8 cellular contexts compared by ENCODE assay signal in genomic region chr2:161586517-161587167, GRCh38. TPM values are rescaled to one million over a fixed set of nuclear protein-coding genes. Genes with fewer than 3 reads are reported as not detected.
A peak's percentile ranks its signal among the peaks of the same experiment; 100 is the strongest.
DNase-seq lines count a peak whose midpoint lies in the region; ATAC-seq, FAIRE-seq and TF ChIP-seq lines count a peak whose summit lies in the region.

No MANE protein-coding gene starts in this region.

- H3K4me3 Mint-ChIP-seq in astrocyte (ENCODE audit: unreplicated experiment), result no peak overlapping the region

- H3K9me3 ChIP-seq in astrocyte (ENCODE audit: insufficient read depth, low read depth, low read length) (no peaks in the 10 kb centered on the region), left lung (no peaks in the 10 kb centered on the region)

- H3K4me1 ChIP-seq in astrocyte (ENCODE audit: insufficient read depth, low read length), result no peaks in the 10 kb centered on the region
- H3K4me1 ChIP-seq in left lung, result no peaks in the 10 kb centered on the region

- peak; percentile 59 for ATAC-seq in GM21360 (IDR thresholded peaks at IDR 0.05; ENCODE audit: unreplicated experiment)
- peak; percentile 40 for ATAC-seq in left lung
- no peak for ATAC-seq in GM21737 (IDR thresholded peaks at IDR 0.05; ENCODE audit: unreplicated experiment)

- H3K27me3 Mint-ChIP-seq in astrocyte (ENCODE audit: low read depth, unreplicated experiment), result no peaks in the 10 kb centered on the region

- no peak for FAIRE-seq in astrocyte (lab: Jason Lieb, UNC)

- no peaks in the 10 kb centered on the region for H4K20me1 ChIP-seq in astrocyte (ENCODE audit: insufficient read depth, low read length)

- TF ChIP-seq CTCF in astrocyte (IDR thresholded peaks at IDR 0.05; ENCODE audit: insufficient read depth, low read depth, low read length), result peak; percentile 73
- TF ChIP-seq CTCF in left lung (IDR thresholded peaks at IDR 0.05), result peak; percentile 41 to 45

- H3K36me3 ChIP-seq in astrocyte (ENCODE audit: insufficient read depth, low read length), result no peaks in the 10 kb centered on the region
- H3K36me3 ChIP-seq in left lung, result no peaks in the 10 kb centered on the region

- H3K4me3 ChIP-seq in astrocyte (ENCODE audit: insufficient read depth, low read depth, low read length), result no peak overlapping the region
- no peak overlapping the region for H3K4me3 ChIP-seq in left lung

- peak overlapping the region; percentile 5 for H2AFZ ChIP-seq in astrocyte (ENCODE audit: low read depth, low read length)

- no peaks in the 10 kb centered on the region for H3K79me2 ChIP-seq in astrocyte (ENCODE audit: insufficient read depth, low read length)

- H3K27me3 ChIP-seq in astrocyte (ENCODE audit: insufficient read depth, low read length), result no peaks in the 10 kb centered on the region
- no peaks in the 10 kb centered on the region for H3K27me3 ChIP-seq in left lung

- no peaks in the 10 kb centered on the region for H3K4me1 Mint-ChIP-seq in astrocyte (ENCODE audit: low read depth, unreplicated experiment)

- H3K27ac ChIP-seq in astrocyte (ENCODE audit: low read depth, low read length), result no peak overlapping the region
- H3K27ac ChIP-seq in left lung, result no peak overlapping the region

- DNase-seq in Caki2 (ENCODE audit: low read depth) (peak; percentile 7), NCI-H1105 (lab: John Stamatoyannopoulos, UW) (peak; percentile 18), astrocyte (ENCODE audit: low read depth) (peak; percentile 29), left lung (no peak), NCI-H128 (lab: John Stamatoyannopoulos, UW; ENCODE audit: unreplicated experiment) (no peak), HuH-7.5 (ENCODE audit: low spot score) (no peak)

- intact Hi-C loops in left lung (cut with DNase I), result no loop called here

- no peak overlapping the region for H3K27ac Mint-ChIP-seq in astrocyte (ENCODE audit: unreplicated experiment)

- no peaks in the 10 kb centered on the region for H3K36me3 Mint-ChIP-seq in astrocyte (ENCODE audit: low read depth, unreplicated experiment)

- H3K9ac ChIP-seq in astrocyte (ENCODE audit: low read length), result no peak overlapping the region

- H3K9me3 Mint-ChIP-seq in astrocyte (ENCODE audit: unreplicated experiment), result peaks cover 2% of the 10 kb centered on the region

- in situ Hi-C loops in Caki2 (cut with HindIII; ENCODE audit: low pct_unique_long_range_greater_than_20kb, low sequenced_read_pairs), result no loop called here

- no peak overlapping the region for H3K4me2 ChIP-seq in astrocyte (ENCODE audit: low read length)

RNA-seq across cellular contexts. Expression of gene SLC4A10, which starts 37.6 kb away (rescaled TPM):
- total RNA-seq in Caki2 (2014; rRNA removed; shearing (Covaris generic); ENCODE audit: low replicate concordance), result not detected in 2 replicates
- total RNA-seq in astrocyte (not detected in 2 replicates), left lung (under 1 TPM; 0.03 to 0.08 TPM)

Comparison
In these comparisons a context has a peak if more than half of its experiments do, and no peak if none do; other contexts are left out.
1. DNase-seq: peak in Caki2 (single experiment), NCI-H1105 (single experiment) and astrocyte (single experiment); none in left lung (0 of 2), NCI-H128 (single experiment) and HuH-7.5 (single experiment).